ENCODE assay signal across 10 cellular contexts in the genomic region with DNA sequence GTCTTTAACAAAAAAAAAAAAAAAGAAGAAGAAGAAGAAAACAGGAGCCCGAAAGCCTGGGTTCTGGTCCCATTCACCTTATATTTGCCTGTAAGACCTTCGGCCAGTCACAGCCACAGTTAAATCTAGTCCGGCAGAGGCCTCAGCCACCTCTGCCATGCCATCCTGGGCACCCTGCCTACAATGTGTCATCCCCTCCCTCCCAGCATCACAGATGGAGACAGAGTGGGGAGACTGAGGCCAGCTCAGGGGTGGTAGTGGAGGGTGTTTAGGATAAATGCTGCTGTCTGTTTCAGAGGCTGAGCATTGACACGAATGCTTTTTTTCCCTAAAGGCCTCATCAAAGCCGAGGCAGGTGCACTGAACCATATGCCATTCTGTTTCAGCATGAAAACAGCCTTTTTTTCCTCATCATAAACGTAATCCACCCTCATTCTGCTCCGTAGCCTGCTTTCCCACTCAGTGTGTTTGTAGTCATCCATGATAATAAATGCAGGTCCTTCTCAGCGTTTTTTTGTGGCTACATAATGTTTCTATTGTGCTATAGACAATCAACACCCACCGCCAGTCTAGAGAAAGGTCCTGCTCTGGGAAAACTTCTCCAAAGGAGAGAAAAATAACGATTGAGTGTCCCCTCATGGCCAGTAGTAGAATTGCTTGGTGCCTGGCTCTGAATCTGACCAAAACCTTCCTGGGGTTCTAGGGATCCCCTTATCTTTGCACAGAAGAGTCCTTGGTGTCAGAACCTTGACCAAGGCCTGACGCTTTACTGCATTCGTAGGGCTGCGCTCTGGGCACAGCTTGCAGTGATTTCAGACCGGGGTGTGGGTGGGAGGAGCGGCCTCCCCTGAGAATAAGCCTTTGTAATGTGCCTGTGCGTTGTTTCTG. TPM values are rescaled to one million over a fixed set of nuclear protein-coding genes. Genes with fewer than 3 reads are reported as not detected.
A peak's percentile ranks its signal among the peaks of the same experiment; 100 is the strongest.
DNase-seq lines count a peak whose midpoint lies in the region; ATAC-seq and TF ChIP-seq lines count a peak whose summit lies in the region.
"Had no signal": no experiment of that assay in that cellular context is flagged by ENCODE, and none has a peak within 500 bp of the region (broad histone marks: within the 10 kb centered on the region; RNA-seq: fewer than 3 reads in every experiment).

No MANE protein-coding gene starts in this region.

- H3K27me3 ChIP-seq in DOHH2 (ENCODE audit: control insufficient read depth, low read length) (no peaks in the 10 kb centered on the region), uterus (no peaks in the 10 kb centered on the region)

- H3K79me2 ChIP-seq in DOHH2 (ENCODE audit: control insufficient read depth, low read length), result no peaks in the 10 kb centered on the region

- ATAC-seq in HG02759 (IDR thresholded peaks at IDR 0.05; ENCODE audit: unreplicated experiment), result no peak

- H3F3A ChIP-seq in DOHH2 (ENCODE audit: control insufficient read depth, insufficient read depth), result no peaks in the 10 kb centered on the region

- intact Hi-C loops in uterus (cut with DNase I; ENCODE audit: low total_unique reads), result loop anchor here (10.0 kb wide), 1 partner anchor 71 kb away; no protein-coding TSS in a partner anchor

- H3K9me3 ChIP-seq in DOHH2 (ENCODE audit: control insufficient read depth, insufficient read depth, low read length) (no peaks in the 10 kb centered on the region), uterus (no peaks in the 10 kb centered on the region)

- no peaks in the 10 kb centered on the region for H3K9me2 ChIP-seq in DOHH2 (replicated peaks; ENCODE audit: control insufficient read depth, low read length)

- TF ChIP-seq CTCF in DOHH2 (IDR thresholded peaks at IDR 0.05; ENCODE audit: low read depth, low read length, poor library complexity, severe bottlenecking), result peak; percentile 21
- TF ChIP-seq CTCF in LNCaP clone FGC (IDR thresholded peaks at IDR 0.05; ENCODE audit: control insufficient read depth, extremely low read depth, insufficient read depth), result peak; percentile 34; the same call in 1 of the 2 replicates
- no peak for TF ChIP-seq CTCF in uterus (IDR thresholded peaks at IDR 0.05)

- H3K27ac ChIP-seq in DOHH2 (ENCODE audit: low read depth, low read length), result no peak overlapping the region
- peak overlapping the region; percentile 96 for H3K27ac ChIP-seq in cingulate gyrus (ENCODE audit: low read depth, low read length)
- no peak overlapping the region for H3K27ac ChIP-seq in uterus

- TF ChIP-seq POLR2A in uterus (IDR thresholded peaks at IDR 0.05), result no peak

- no peak for DNase-seq in LNCaP clone FGC (ENCODE audit: low read depth)
- DNase-seq in nucleus accumbens (lab: John Stamatoyannopoulos, UW), result peak in 47 of 56 donors; percentile 9 to 81 (median 55)
- no peak for DNase-seq in NCI-H2081 treated with DMSO at 0.1 percent for 48 hours (lab: John Stamatoyannopoulos, UW)
- DNase-seq in uterus, result no peak
- DNase-seq in NCI-H2196 treated with DMSO at 0.1 percent for 48 hours (lab: John Stamatoyannopoulos, UW; ENCODE audit: unreplicated experiment), result no peak
- DNase-seq: amniotic stem cell had no signal

- no peaks in the 10 kb centered on the region for H3K4me1 ChIP-seq in DOHH2 (ENCODE audit: control insufficient read depth, low read length)
- no peaks in the 10 kb centered on the region for H3K4me1 ChIP-seq in uterus

- no peak overlapping the region for H3K4me3 ChIP-seq in DOHH2 (ENCODE audit: low read length)
- no peak overlapping the region for H3K4me3 ChIP-seq in LNCaP clone FGC (ENCODE audit: low read depth, low read length)
- no peak overlapping the region for H3K4me3 ChIP-seq in uterus
- H3K4me3 ChIP-seq: lung had no signal

- H3K4me2 ChIP-seq in DOHH2 (ENCODE audit: low read length), result no peak overlapping the region

- H3K36me3 ChIP-seq in DOHH2 (ENCODE audit: control insufficient read depth, low read length) (no peaks in the 10 kb centered on the region; the same call in 1 of the 2 replicates), uterus (no peaks in the 10 kb centered on the region)

- no peaks in the 10 kb centered on the region for H4K20me1 ChIP-seq in DOHH2 (ENCODE audit: control insufficient read depth, insufficient read depth, low read depth, low read length)

RNA-seq across cellular contexts. Expression of a gene that starts 41.1 kb away (rescaled TPM):
- 100 to 1,000 TPM in 1 of 4 donors, 10 to 100 TPM in 3; 47.9 to 106 (median 65.1) TPM for total RNA-seq in uterus

Comparison
In these comparisons a context has a peak if more than half of its experiments do, and no peak if none do; other contexts are left out.
1. CTCF ChIP-seq: peak in DOHH2 (single experiment) and LNCaP clone FGC (single experiment); none in uterus (0 of 4).
2. DNase-seq: peak in nucleus accumbens (47 of 56); none in LNCaP clone FGC (single experiment), NCI-H2081 treated with DMSO at 0.1 percent for 48 hours (single experiment), uterus (0 of 2) and NCI-H2196 treated with DMSO at 0.1 percent for 48 hours (single experiment).